In genomic region chr10:17655567-17656146, GRCh38 we compare ENCODE assay signal across 9 cellular contexts. TPM values are rescaled to one million over a fixed set of nuclear protein-coding genes. Genes with fewer than 3 reads are reported as not detected.
DNase-seq lines count a peak whose midpoint lies in the region; ATAC-seq, FAIRE-seq and TF ChIP-seq lines count a peak whose summit lies in the region.
"Had no signal": no experiment of that assay in that cellular context is flagged by ENCODE, and none has a peak within 500 bp of the region (broad histone marks: within the 10 kb centered on the region; RNA-seq: fewer than 3 reads in every experiment).

No MANE protein-coding gene starts in this region.

- ATAC-seq in GM18502 (IDR thresholded peaks at IDR 0.05; ENCODE audit: poor library complexity, unreplicated experiment) (peak; percentile 95), GM21786 (IDR thresholded peaks at IDR 0.05; ENCODE audit: unreplicated experiment) (peak; percentile 79), GM23338 (no peak)

- H3K27me3 ChIP-seq in keratinocyte (ENCODE audit: control insufficient read depth, extremely low read depth, insufficient read depth, low read length) = no peaks in the 10 kb centered on the region
- H3K27me3 ChIP-seq in GM23338 (ENCODE audit: insufficient read depth) = no peaks in the 10 kb centered on the region

- FAIRE-seq in keratinocyte (lab: Jason Lieb, UNC) = peak; percentile 17

- no peaks in the 10 kb centered on the region for H4K20me1 ChIP-seq in keratinocyte (ENCODE audit: control insufficient read depth, extremely low read depth, insufficient read depth, low read length)
- no peaks in the 10 kb centered on the region for H4K20me1 ChIP-seq in GM23338 (replicated peaks; ENCODE audit: insufficient read depth)

- no peaks in the 10 kb centered on the region for H3F3A ChIP-seq in GM23338 (replicated peaks; ENCODE audit: low read depth)

- H3K4me2 ChIP-seq in keratinocyte (ENCODE audit: control insufficient read depth, extremely low read depth, insufficient read depth, low read depth, low read length) (no peak overlapping the region), GM23338 (no peak overlapping the region)
- H3K4me2 ChIP-seq: KMS-11 had no signal

- H3K9me1 ChIP-seq in keratinocyte (ENCODE audit: control insufficient read depth, extremely low read depth, insufficient read depth, low read length) = no peaks in the 10 kb centered on the region

- H3K9me3 Mint-ChIP-seq in GM23338 = peaks cover 36% of the 10 kb centered on the region

- no peaks in the 10 kb centered on the region for H3K9me3 ChIP-seq in keratinocyte (ENCODE audit: control insufficient read depth, low read depth, low read length)

- TF ChIP-seq CTCF in keratinocyte (optimal IDR thresholded peaks at IDR 0.05 in 1 of 3, IDR thresholded peaks at IDR 0.05 in 1 of 3, conservative IDR thresholded peaks at IDR 0.05 in 1 of 3; ENCODE audit: extremely low read depth in 1 of 3, insufficient read depth in 2 of 3, low read length in 3 of 3) (no peak), GM23338 (conservative IDR thresholded peaks at IDR 0.05; ENCODE audit: low read depth in 2 of 2) (no peak)

- H3K4me1 ChIP-seq in keratinocyte (ENCODE audit: control insufficient read depth, extremely low read depth, insufficient read depth, low read length) (peaks cover 14% of the 10 kb centered on the region), GM23338 (ENCODE audit: insufficient read depth) (peaks cover 43% of the 10 kb centered on the region)

- H3K9ac ChIP-seq in keratinocyte (ENCODE audit: control insufficient read depth, extremely low read depth, insufficient read depth, low read length) = no peak overlapping the region
- H3K9ac ChIP-seq: KMS-11 had no signal

- H2AFZ ChIP-seq in keratinocyte (ENCODE audit: control insufficient read depth, low read length) = no peak overlapping the region
- H2AFZ ChIP-seq in GM23338 = no peak overlapping the region

- no peaks in the 10 kb centered on the region for H3K9me2 ChIP-seq in GM23338 (ENCODE audit: insufficient read depth)

- H3K27me3 Mint-ChIP-seq in GM23338 (ENCODE audit: insufficient read depth, low read depth, poor library complexity) = no peaks in the 10 kb centered on the region

- peaks cover 61% of the 10 kb centered on the region for H3K36me3 Mint-ChIP-seq in GM23338 (ENCODE audit: low read depth)

- H3K27ac ChIP-seq in keratinocyte (ENCODE audit: control insufficient read depth, insufficient read depth, low read length) (no peak overlapping the region), GM23338 (ENCODE audit: low read depth) (no peak overlapping the region)
- H3K27ac ChIP-seq: KMS-11 had no signal

- no peak overlapping the region for H3K27ac Mint-ChIP-seq in GM23338

- dilution Hi-C loops in keratinocyte (cut with MboI; ENCODE audit: extremely low pct_ligation_motif_present, low sequenced_read_pairs) = no loop called here

- no peak overlapping the region for H3K4me3 Mint-ChIP-seq in GM23338

- peaks cover 24% of the 10 kb centered on the region for H3K4me1 Mint-ChIP-seq in GM23338

- DNase-seq in LoVo (ENCODE audit: low spot score) = peak; percentile 61
- no peak for DNase-seq in keratinocyte (ENCODE audit: low read depth, low spot score)
- DNase-seq in middle frontal gyrus (ENCODE audit: extremely low spot score, low spot score) = no peak
- no peak for DNase-seq in GDM1 (lab: John Stamatoyannopoulos, UW)
- no peak for DNase-seq in effector CD8-positive, alpha-beta T cell (lab: John Stamatoyannopoulos, UW)
- no peak for DNase-seq in GM23338 (ENCODE audit: low spot score)

- peaks cover 0 to 2% of the 10 kb centered on the region in 2 experiments for H3K36me3 ChIP-seq in keratinocyte (ENCODE audit: control insufficient read depth in 2 of 2, extremely low read depth in 1 of 2, insufficient read depth in 2 of 2, low read length in 2 of 2)
- peaks cover 6% of the 10 kb centered on the region; the same call in 1 of the 2 replicates for H3K36me3 ChIP-seq in GM23338 (ENCODE audit: insufficient read depth)

- H3K4me3 ChIP-seq in keratinocyte (ENCODE audit: control insufficient read depth in 2 of 3, extremely low read depth in 1 of 3, insufficient read depth in 2 of 3, low read depth in 1 of 3, low read length in 3 of 3) (no peak overlapping the region), GM23338 (no peak overlapping the region)

- H3K79me2 ChIP-seq in keratinocyte (ENCODE audit: control insufficient read depth, insufficient read depth, low read length) = peaks cover 95% of the 10 kb centered on the region
- peaks cover 98% of the 10 kb centered on the region for H3K79me2 ChIP-seq in GM23338 (replicated peaks; ENCODE audit: insufficient read depth)

TF ChIP-seq in GM23338, 12 proteins besides CTCF, POLR2A, EP300 and RAD21 (continues in another document):
- TF ChIP-seq ETS1 (IDR thresholded peaks at IDR 0.05) = no peak
- no peak for TF ChIP-seq STAT1 (IDR thresholded peaks at IDR 0.05; ENCODE audit: unreplicated experiment)
- no peak for TF ChIP-seq CREB1 (CRISPR knock-in tag; IDR thresholded peaks at IDR 0.05; ENCODE audit: low read depth)
- TF ChIP-seq ZNF114 (CRISPR knock-in tag; IDR thresholded peaks at IDR 0.05) = no peak
- no peak for TF ChIP-seq EZH2phosphoT487 (IDR thresholded peaks at IDR 0.05; ENCODE audit: unreplicated experiment)

RNA-seq across cellular contexts. Expression of gene STAM, which starts 11.7 kb away (rescaled TPM):
- polyA plus RNA-seq in keratinocyte = 27.8 to 34.9 TPM (median 34.1 TPM) in 3 replicates
- 36.7 TPM for polyA plus RNA-seq in keratinocyte (2011; ENCODE audit: low read depth)
- polyA plus RNA-seq in keratinocyte (2011; cell fraction: cytosol; rRNA removed) = 24.0 and 44.3 TPM in 2 replicates
- polyA plus RNA-seq in keratinocyte (2011; cell fraction: nucleus; rRNA removed) = 43.4 and 54.3 TPM in 2 replicates
- 19.3 and 20.4 TPM in 2 replicates for polyA plus RNA-seq in keratinocyte (2012; ENCODE audit: low replicate concordance)
- polyA minus RNA-seq in keratinocyte = 26.8 to 43.6 TPM (median 37.0 TPM) in 3 replicates
- polyA minus RNA-seq in keratinocyte (2011; cell fraction: cytosol; rRNA and poly(A)+ RNA removed) = 16.7 TPM
- polyA minus RNA-seq in keratinocyte (2011; cell fraction: nucleus; rRNA and poly(A)+ RNA removed) = 43.8 and 66.2 TPM in 2 replicates
- 29.8 and 40.5 TPM in 2 replicates for total RNA-seq in GM23338 (2014; rRNA removed; shearing (Covaris generic))
- 24.6 and 28.8 TPM in 2 replicates for polyA plus RNA-seq in GM23338 (2016; fragmentation: Nextera tagmentation; extraction: Ambion mirVana)

RNA-seq across cellular contexts. Expression of gene HACD1, which starts 38.5 kb away (rescaled TPM):
- polyA plus RNA-seq in keratinocyte (17.7 to 46.3 TPM (median 32.5 TPM) in 3 replicates), GM23338 (2016; fragmentation: Nextera tagmentation; extraction: Ambion mirVana) (66.2 and 70.1 TPM in 2 replicates)
- 3.7 TPM for polyA plus RNA-seq in keratinocyte (2011; ENCODE audit: low read depth)
- polyA plus RNA-seq in keratinocyte (2011; cell fraction: cytosol; rRNA removed) = 22.8 and 42.5 TPM in 2 replicates
- 24.7 and 34.6 TPM in 2 replicates for polyA plus RNA-seq in keratinocyte (2011; cell fraction: nucleus; rRNA removed)
- 16.4 and 25.5 TPM in 2 replicates for polyA plus RNA-seq in keratinocyte (2012; ENCODE audit: low replicate concordance)
- polyA minus RNA-seq in keratinocyte = 9.1 to 20.9 TPM (median 13.2 TPM) in 3 replicates
- 22.3 TPM for polyA minus RNA-seq in keratinocyte (2011; cell fraction: cytosol; rRNA and poly(A)+ RNA removed)
- polyA minus RNA-seq in keratinocyte (2011; cell fraction: nucleus; rRNA and poly(A)+ RNA removed) = 5.4 and 11.2 TPM in 2 replicates
- total RNA-seq in GM23338 (2014; rRNA removed; shearing (Covaris generic)) = 32.2 and 34.1 TPM in 2 replicates
